ENCODE assay signal across 10 cellular contexts in the genomic region with DNA sequence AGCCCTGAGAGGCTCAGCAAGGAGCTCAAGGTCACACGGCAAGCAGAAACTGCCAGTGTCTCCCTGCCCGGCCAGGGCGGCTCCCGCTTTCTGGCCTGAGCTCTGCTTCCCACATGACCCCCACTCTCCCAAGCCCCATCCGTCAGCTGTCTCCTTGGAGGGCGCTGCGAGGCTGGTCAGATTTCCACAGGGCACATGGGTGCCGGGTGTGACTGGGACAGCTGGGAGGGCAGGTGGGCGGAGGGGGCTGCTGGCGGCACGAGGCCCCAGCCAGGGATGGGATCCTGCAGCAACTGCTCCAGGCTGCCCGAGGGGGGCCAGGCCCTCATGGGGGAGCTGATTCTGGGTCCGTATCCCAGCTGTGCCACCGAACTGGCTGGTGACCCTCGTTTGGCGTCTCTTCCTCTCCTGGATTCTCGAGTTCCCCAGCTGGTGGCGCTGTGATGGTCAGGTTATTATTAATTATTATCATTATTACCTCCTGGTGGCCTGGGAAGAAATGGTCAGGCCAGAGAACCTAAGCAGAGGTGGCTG. TPM values are rescaled to one million over a fixed set of nuclear protein-coding genes. Genes with fewer than 3 reads are reported as not detected.
A peak's percentile ranks its signal among the peaks of the same experiment; 100 is the strongest.
DNase-seq lines count a peak whose midpoint lies in the region; ATAC-seq and TF ChIP-seq lines count a peak whose summit lies in the region.
"Had no signal": no experiment of that assay in that cellular context is flagged by ENCODE, and none has a peak within 500 bp of the region (broad histone marks: within the 10 kb centered on the region; RNA-seq: fewer than 3 reads in every experiment).

No MANE protein-coding gene starts in this region.

- H3K27me3 ChIP-seq in HCT116 (ENCODE audit: insufficient read depth, low read length), result no peaks in the 10 kb centered on the region
- H3K27me3 ChIP-seq in ascending aorta, result no peaks in the 10 kb centered on the region
- H3K27me3 ChIP-seq in kidney epithelial cell (ENCODE audit: control insufficient read depth, insufficient read depth, low read length), result no peaks in the 10 kb centered on the region
- H3K27me3 ChIP-seq: SJSA1, suprapubic skin had no signal

- no peak for TF ChIP-seq POLR2A in HCT116 (IDR thresholded peaks at IDR 0.05; ENCODE audit: borderline replicate concordance, extremely low read depth, insufficient read depth, insufficient read length)

- peak overlapping the region; percentile 34 for H3K4me2 ChIP-seq in HCT116 (ENCODE audit: low read length)

- H3K9ac ChIP-seq in HCT116 (ENCODE audit: low read length), result no peak overlapping the region

- CTCF ChIA-PET in HCT116 (lab: Charles Lee), result interaction anchor here (0.8 to 5.1 kb wide), 22 partner anchors 8 to 223 kb away, joined by 3 to 87 read pairs (median 6); a partner anchor contains a TSS

- ATAC-seq in HCT116 (peak; percentile 69), HG03439 (IDR thresholded peaks at IDR 0.05; ENCODE audit: unreplicated experiment) (no peak)

- POLR2A ChIA-PET in HCT116 (lab: Charles Lee), result interaction anchor here (1.1 to 1.3 kb wide), 3 partner anchors 11 to 401 kb away, joined by 3 to 4 read pairs (median 3); a partner anchor contains a TSS

- H3K9me3 ChIP-seq in HCT116 (ENCODE audit: control insufficient read depth in 1 of 2, insufficient read depth in 1 of 2, low read depth in 1 of 2, low read length in 2 of 2) (no peaks in the 10 kb centered on the region), ascending aorta (no peaks in the 10 kb centered on the region)
- H3K9me3 ChIP-seq: SJSA1, suprapubic skin had no signal

- RAD21 ChIA-PET in HCT116 (lab: Charles Lee; ENCODE audit: low non-redundant PET in 1 of 2, low total read pairs in 2 of 2, uncharacterized antibody in 2 of 2, unreplicated experiment in 2 of 2), result interaction anchor here (1.8 to 1.9 kb wide), 2 partner anchors 12 kb away, joined by 4 to 9 read pairs; a partner anchor contains a TSS

- no peaks in the 10 kb centered on the region for H3K9me2 ChIP-seq in HCT116 (ENCODE audit: insufficient read depth)

- no peaks in the 10 kb centered on the region for H4K20me1 ChIP-seq in HCT116 (ENCODE audit: insufficient read depth)

- H3K4me3 ChIP-seq in HCT116 (replicated peaks in 1 of 2; ENCODE audit: low read depth in 1 of 2, low read length in 2 of 2) (no peak overlapping the region), ascending aorta (no peak overlapping the region), kidney epithelial cell (ENCODE audit: low read depth, low read length) (no peak overlapping the region)
- H3K4me3 ChIP-seq: SJSA1, suprapubic skin had no signal

- no TSS peak for BruUV-seq in HCT116 (replicated peaks; lab: Mats Ljungman, UMichigan)

- no peak overlapping the region for H3K27ac ChIP-seq in HCT116 (ENCODE audit: low read depth, low read length)
- H3K27ac ChIP-seq in ascending aorta, result no peak overlapping the region
- H3K27ac ChIP-seq: SJSA1, suprapubic skin had no signal

- DNase-seq in AG09319 (ENCODE audit: extremely low read depth, low read depth), result no peak
- peak; percentile 36 for DNase-seq in HCT116 (ENCODE audit: low read depth, low spot score)
- DNase-seq in ascending aorta (ENCODE audit: low spot score in 2 of 2), result no peak
- DNase-seq in kidney epithelial cell (ENCODE audit: low read depth), result no peak
- no peak for DNase-seq in SIG-M5 treated with dmso at 0.1 percent for 504 hours (lab: John Stamatoyannopoulos, UW; ENCODE audit: unreplicated experiment)
- DNase-seq in islet precursor cell, result no peak
- DNase-seq in MV-4-11 (lab: John Stamatoyannopoulos, UW), result no peak

- peaks cover 20 to 42% of the 10 kb centered on the region in 2 experiments for H3K4me1 ChIP-seq in HCT116 (ENCODE audit: control insufficient read depth in 1 of 2, insufficient read depth in 2 of 2, low read length in 2 of 2)
- H3K4me1 ChIP-seq in ascending aorta, result no peaks in the 10 kb centered on the region

- H2AFZ ChIP-seq in HCT116 (ENCODE audit: low read depth, low read length, poor library complexity, severe bottlenecking), result peak overlapping the region; percentile 12

- intact Hi-C loops in HCT116 (cut with micrococcal nuclease) (no loop called here), ascending aorta (cut with DNase I) (no loop called here)

- no peaks in the 10 kb centered on the region for H3K79me2 ChIP-seq in HCT116 (ENCODE audit: insufficient read depth, low read length)

- no peaks in the 10 kb centered on the region for H3K36me3 ChIP-seq in HCT116 (ENCODE audit: control insufficient read depth in 1 of 2, insufficient read depth in 2 of 2, low read length in 2 of 2)
- H3K36me3 ChIP-seq in ascending aorta, result no peaks in the 10 kb centered on the region
- no peaks in the 10 kb centered on the region for H3K36me3 ChIP-seq in kidney epithelial cell (ENCODE audit: control insufficient read depth, insufficient read depth, low read length)
- H3K36me3 ChIP-seq: SJSA1, suprapubic skin had no signal

- TF ChIP-seq CTCF in AG09319 (IDR thresholded peaks at IDR 0.05; ENCODE audit: low read depth, low read length) (peak; percentile 17), HCT116 (IDR thresholded peaks at IDR 0.05 in 2 of 3, conservative IDR thresholded peaks at IDR 0.05 in 1 of 3; ENCODE audit: borderline replicate concordance in 1 of 3, insufficient read depth in 1 of 3, low read depth in 2 of 3, low read length in 2 of 3) (peak in 2 of 3 experiments; percentile 70 to 79; a peak in 4 of 6 replicates), ascending aorta (IDR thresholded peaks at IDR 0.05) (peak in 2 of 3 experiments; percentile 8 to 13), kidney epithelial cell (IDR thresholded peaks at IDR 0.05; ENCODE audit: insufficient read depth, low read length, poor library complexity, severe bottlenecking) (peak; percentile 46)

- TF ChIP-seq RAD21 in HCT116 (IDR thresholded peaks at IDR 0.05; ENCODE audit: low read depth), result no peak

TF ChIP-seq in HCT116, 20 proteins besides CTCF, POLR2A, EP300 and RAD21 (continues in another document):
- TF ChIP-seq, protein P1, sequence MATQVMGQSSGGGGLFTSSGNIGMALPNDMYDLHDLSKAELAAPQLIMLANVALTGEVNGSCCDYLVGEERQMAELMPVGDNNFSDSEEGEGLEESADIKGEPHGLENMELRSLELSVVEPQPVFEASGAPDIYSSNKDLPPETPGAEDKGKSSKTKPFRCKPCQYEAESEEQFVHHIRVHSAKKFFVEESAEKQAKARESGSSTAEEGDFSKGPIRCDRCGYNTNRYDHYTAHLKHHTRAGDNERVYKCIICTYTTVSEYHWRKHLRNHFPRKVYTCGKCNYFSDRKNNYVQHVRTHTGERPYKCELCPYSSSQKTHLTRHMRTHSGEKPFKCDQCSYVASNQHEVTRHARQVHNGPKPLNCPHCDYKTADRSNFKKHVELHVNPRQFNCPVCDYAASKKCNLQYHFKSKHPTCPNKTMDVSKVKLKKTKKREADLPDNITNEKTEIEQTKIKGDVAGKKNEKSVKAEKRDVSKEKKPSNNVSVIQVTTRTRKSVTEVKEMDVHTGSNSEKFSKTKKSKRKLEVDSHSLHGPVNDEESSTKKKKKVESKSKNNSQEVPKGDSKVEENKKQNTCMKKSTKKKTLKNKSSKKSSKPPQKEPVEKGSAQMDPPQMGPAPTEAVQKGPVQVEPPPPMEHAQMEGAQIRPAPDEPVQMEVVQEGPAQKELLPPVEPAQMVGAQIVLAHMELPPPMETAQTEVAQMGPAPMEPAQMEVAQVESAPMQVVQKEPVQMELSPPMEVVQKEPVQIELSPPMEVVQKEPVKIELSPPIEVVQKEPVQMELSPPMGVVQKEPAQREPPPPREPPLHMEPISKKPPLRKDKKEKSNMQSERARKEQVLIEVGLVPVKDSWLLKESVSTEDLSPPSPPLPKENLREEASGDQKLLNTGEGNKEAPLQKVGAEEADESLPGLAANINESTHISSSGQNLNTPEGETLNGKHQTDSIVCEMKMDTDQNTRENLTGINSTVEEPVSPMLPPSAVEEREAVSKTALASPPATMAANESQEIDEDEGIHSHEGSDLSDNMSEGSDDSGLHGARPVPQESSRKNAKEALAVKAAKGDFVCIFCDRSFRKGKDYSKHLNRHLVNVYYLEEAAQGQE (IDR thresholded peaks at IDR 0.05; ENCODE audit: low read depth), result no peak
- TF ChIP-seq FOSL1 (IDR thresholded peaks at IDR 0.05; ENCODE audit: low read depth) (no peak), EZH2phosphoT487 (IDR thresholded peaks at IDR 0.05; ENCODE audit: borderline replicate concordance) (no peak), TCF7L2 (IDR thresholded peaks at IDR 0.05; ENCODE audit: borderline replicate concordance, extremely low read depth, insufficient read depth, insufficient read length) (no peak), ELF1 (IDR thresholded peaks at IDR 0.05; ENCODE audit: borderline replicate concordance, low read depth) (no peak), CEBPB (IDR thresholded peaks at IDR 0.05; ENCODE audit: low read depth) (no peak), CBX3 (IDR thresholded peaks at IDR 0.05; ENCODE audit: low read depth) (no peak), ZNF274 (IDR thresholded peaks at IDR 0.05; ENCODE audit: low read depth, low read length) (no peak), ZFX (IDR thresholded peaks at IDR 0.05) (no peak), EGR1 (IDR thresholded peaks at IDR 0.05; ENCODE audit: low read depth) (no peak), EZH2 (IDR thresholded peaks at IDR 0.05) (no peak)
- TF ChIP-seq, protein P2, sequence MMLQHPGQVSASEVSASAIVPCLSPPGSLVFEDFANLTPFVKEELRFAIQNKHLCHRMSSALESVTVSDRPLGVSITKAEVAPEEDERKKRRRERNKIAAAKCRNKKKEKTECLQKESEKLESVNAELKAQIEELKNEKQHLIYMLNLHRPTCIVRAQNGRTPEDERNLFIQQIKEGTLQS (IDR thresholded peaks at IDR 0.05), result no peak

RNA-seq across cellular contexts. Expression of a gene that starts 12.9 kb away (rescaled TPM):
- total RNA-seq in HCT116 (2021; ENCODE audit: unreplicated experiment) (not detected), ascending aorta (not detected), kidney epithelial cell (not detected in 2 replicates)
- polyA plus RNA-seq in HCT116 (2012), result not detected in 2 replicates
- total RNA-seq: SJSA1, suprapubic skin had no signal

RNA-seq across cellular contexts. Expression of a gene that starts 21.4 kb away (rescaled TPM):
- 1,754 TPM for total RNA-seq in HCT116 (2021; ENCODE audit: unreplicated experiment)
- polyA plus RNA-seq in HCT116 (2012), result 2,813 and 3,271 TPM in 2 replicates
- 2,123 TPM for total RNA-seq in ascending aorta
- 3,097 and 3,310 TPM in 2 replicates for total RNA-seq in kidney epithelial cell

RNA-seq across cellular contexts. Expression of a gene that starts 21.6 kb away (rescaled TPM):
- total RNA-seq in HCT116 (2021; ENCODE audit: unreplicated experiment) (50.0 TPM), ascending aorta (12.0 TPM), kidney epithelial cell (31.1 and 36.3 TPM in 2 replicates)
- polyA plus RNA-seq in HCT116 (2012), result 41.9 and 42.2 TPM in 2 replicates

Comparison
In these comparisons a context has a peak if more than half of its experiments do, and no peak if none do; other contexts are left out.
1. CTCF ChIP-seq: peak in every context shown above with its lines; median percentile 74 in HCT116; 46 in kidney epithelial cell; 17 in AG09319; 10 in ascending aorta.